In the genomic region with DNA sequence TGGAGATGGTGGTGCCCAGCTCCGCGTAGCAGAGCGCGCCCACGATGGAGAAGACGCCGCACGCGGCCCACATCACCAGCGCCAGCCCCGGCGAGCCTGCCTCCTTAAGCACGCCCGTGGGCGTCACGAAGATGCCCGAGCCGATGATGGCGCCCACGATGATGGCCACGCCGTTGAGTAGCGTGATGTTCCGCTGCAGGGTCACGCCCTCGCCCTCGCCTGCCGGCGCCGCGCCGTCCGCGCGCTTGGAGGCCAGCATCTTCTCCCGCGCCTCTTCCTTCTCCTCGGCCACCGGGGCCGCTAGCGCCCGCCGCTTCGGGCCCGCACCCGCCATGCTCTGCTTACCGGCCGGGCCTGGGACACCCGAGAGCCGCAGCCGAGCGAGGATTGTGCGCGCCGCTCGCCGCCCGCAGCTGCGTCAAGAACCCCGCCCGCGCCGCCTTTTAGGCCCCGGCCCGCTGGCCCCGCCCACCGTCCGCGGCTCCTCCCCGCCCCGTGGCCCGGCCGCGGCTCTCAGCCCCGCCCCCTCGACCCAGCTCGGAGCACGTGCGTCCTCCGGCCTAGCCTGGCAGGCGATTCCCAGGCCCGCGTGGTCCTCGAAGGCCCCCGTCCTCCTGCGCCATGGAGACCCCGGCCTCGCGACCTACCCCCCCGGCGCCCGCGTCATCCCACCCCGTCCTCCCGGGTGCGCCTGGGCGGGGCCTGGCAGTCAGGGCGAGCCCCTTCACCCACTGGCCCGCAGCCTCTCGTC, we compare ENCODE assay signal across 8 cellular contexts. TPM values are rescaled to one million over a fixed set of nuclear protein-coding genes. Genes with fewer than 3 reads are reported as not detected.
DNase-seq lines count a peak whose midpoint lies in the region; ATAC-seq, FAIRE-seq and TF ChIP-seq lines count a peak whose summit lies in the region.
"Not testable (repeated sequence)": the region's sequence is repeated elsewhere in the genome, so short reads cannot be mapped to it uniquely, and the experiment has no call there.

No MANE protein-coding gene starts in this region.

- H3K9me3 ChIP-seq in A549; small intestine (ENCODE audit: control insufficient read depth, low read depth): not testable (repeated sequence)

- ATAC-seq in A549 (peak; percentile 49 to 67), GM18867 (IDR thresholded peaks at IDR 0.05; ENCODE audit: unreplicated experiment) (peak; percentile 44), HG03460 (IDR thresholded peaks at IDR 0.05; ENCODE audit: unreplicated experiment) (peak; percentile 44)

- H3K27me3 ChIP-seq in small intestine (ENCODE audit: control insufficient read depth in 2 of 2, insufficient read depth in 2 of 2, low read length in 2 of 2), result not testable (repeated sequence)

- peak overlapping the region; percentile 89 to 92 for H3K27ac ChIP-seq in A549
- peak overlapping the region in 1 of 2 donors; percentile 52 for H3K27ac ChIP-seq in small intestine (ENCODE audit: low read depth in 1 of 2, low read length in 1 of 2)

- H3K4me2 ChIP-seq in A549, result peak overlapping the region; percentile 91

- peak; percentile 97 for TF ChIP-seq POLR2A in A549 (IDR thresholded peaks at IDR 0.05; ENCODE audit: low read length)

- 0% methylated on average over 16 of the region's 100 CpGs for WGBS in A549 (ENCODE audit: missing lambda C conversion rate)
- WGBS in small intestine, 3 donors, result 5 to 21% (median 10%) methylated on average over 50 to 100 of the region's 100 CpGs

- H3K4me3 ChIP-seq in A549, result peak overlapping the region; percentile 99
- peak overlapping the region; percentile 45 to 62 for H3K4me3 ChIP-seq in small intestine (ENCODE audit: low read depth in 1 of 2, low read length in 2 of 2)

- CTCF ChIA-PET in A549 (lab: Yijun Ruan, JAX), result not testable (repeated sequence)

- POLR2A ChIA-PET in A549 (lab: Yijun Ruan, JAX), result not testable (repeated sequence)

- not testable (repeated sequence) for H3K36me3 ChIP-seq in small intestine (ENCODE audit: control insufficient read depth in 2 of 2, insufficient read depth in 2 of 2, low read length in 2 of 2)

- DNase-seq in A549 (ENCODE audit: low read depth in 1 of 2, low spot score in 1 of 2), result peak; percentile 25 to 91
- peak; percentile 69 for DNase-seq in NCI-H748 (lab: John Stamatoyannopoulos, UW; ENCODE audit: unreplicated experiment)
- peak; percentile 92 to 94 for DNase-seq in activated CD4-positive, alpha-beta T cell treated with anti-CD3 and anti-CD28 coated beads for 4 hours
- DNase-seq in cerebellar nuclear complex (lab: John Stamatoyannopoulos, UW), result peak; percentile 27 to 34
- DNase-seq in islet precursor cell, result peak; percentile 91
- peak; percentile 84 for DNase-seq in small intestine

- not testable (repeated sequence) for FAIRE-seq in A549 (lab: Jason Lieb, UNC); small intestine (lab: Jason Lieb, UNC)

- not testable (repeated sequence) for TF ChIP-seq EP300 in A549 (IDR thresholded peaks at IDR 0.05)

- not testable (repeated sequence) for TF ChIP-seq CTCF in A549 (IDR thresholded peaks at IDR 0.05)

- peaks cover 17% of the 10 kb centered on the region for H3K4me1 ChIP-seq in A549
- H3K4me1 ChIP-seq in small intestine (ENCODE audit: control insufficient read depth in 2 of 2, insufficient read depth in 1 of 2, low read depth in 1 of 2, low read length in 1 of 2), result not testable (repeated sequence)

- TF ChIP-seq RAD21 in A549 (conservative IDR thresholded peaks at IDR 0.05 in 1 of 2, IDR thresholded peaks at IDR 0.05 in 1 of 2), result not testable (repeated sequence)

TF ChIP-seq in A549, 52 proteins besides CTCF, POLR2A, EP300 and RAD21 (continues in another document):
- TF ChIP-seq, protein P1, sequence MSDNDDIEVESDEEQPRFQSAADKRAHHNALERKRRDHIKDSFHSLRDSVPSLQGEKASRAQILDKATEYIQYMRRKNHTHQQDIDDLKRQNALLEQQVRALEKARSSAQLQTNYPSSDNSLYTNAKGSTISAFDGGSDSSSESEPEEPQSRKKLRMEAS (IDR thresholded peaks at IDR 0.05), result peak; percentile 98
- TF ChIP-seq PHF8 (IDR thresholded peaks at IDR 0.05; ENCODE audit: borderline replicate concordance, low read depth) (peak; percentile 72; the same call in 1 of the 2 replicates), HEYL (CRISPR knock-in tag; IDR thresholded peaks at IDR 0.05) (peak; percentile 77; the same call in 1 of the 2 replicates), ZSCAN20 (CRISPR knock-in tag; IDR thresholded peaks at IDR 0.05) (peak; percentile 91), GATA3 (IDR thresholded peaks at IDR 0.05; ENCODE audit: borderline replicate concordance) (peak; percentile 28; the same call in 1 of the 2 replicates), KDM5A (IDR thresholded peaks at IDR 0.05) (0 out of 2 replicates have a peak, but pooled peaks have one; percentile 20), JUN (IDR thresholded peaks at IDR 0.05) (peak; percentile 61 to 93; a peak in 3 of 5 replicates), ZNF302 (CRISPR knock-in tag; IDR thresholded peaks at IDR 0.05) (peak; percentile 91), RNF2 (IDR thresholded peaks at IDR 0.05; ENCODE audit: borderline replicate concordance, low read depth) (peak; percentile 87; the same call in 1 of the 2 replicates), MYC (IDR thresholded peaks at IDR 0.05; ENCODE audit: borderline replicate concordance, low read length) (peak; percentile 53; the same call in 1 of the 2 replicates), HOXB13 (CRISPR knock-in tag; IDR thresholded peaks at IDR 0.05; ENCODE audit: low read depth) (peak; percentile 91), HOXB5 (CRISPR knock-in tag; IDR thresholded peaks at IDR 0.05) (peak; percentile 96), BHLHE40 (IDR thresholded peaks at IDR 0.05; ENCODE audit: low read depth, low read length) (peak; percentile 58; the same call in 1 of the 2 replicates), EHF (CRISPR knock-in tag; IDR thresholded peaks at IDR 0.05) (peak; percentile 89)
- TF ChIP-seq, protein P2, sequence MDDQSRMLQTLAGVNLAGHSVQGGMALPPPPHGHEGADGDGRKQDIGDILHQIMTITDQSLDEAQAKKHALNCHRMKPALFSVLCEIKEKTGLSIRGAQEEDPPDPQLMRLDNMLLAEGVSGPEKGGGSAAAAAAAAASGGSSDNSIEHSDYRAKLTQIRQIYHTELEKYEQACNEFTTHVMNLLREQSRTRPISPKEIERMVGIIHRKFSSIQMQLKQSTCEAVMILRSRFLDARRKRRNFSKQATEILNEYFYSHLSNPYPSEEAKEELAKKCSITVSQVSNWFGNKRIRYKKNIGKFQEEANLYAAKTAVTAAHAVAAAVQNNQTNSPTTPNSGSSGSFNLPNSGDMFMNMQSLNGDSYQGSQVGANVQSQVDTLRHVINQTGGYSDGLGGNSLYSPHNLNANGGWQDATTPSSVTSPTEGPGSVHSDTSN (IDR thresholded peaks at IDR 0.05), result 0 out of 2 replicates have a peak, but pooled peaks have one; percentile 34
- TF ChIP-seq, protein P3, sequence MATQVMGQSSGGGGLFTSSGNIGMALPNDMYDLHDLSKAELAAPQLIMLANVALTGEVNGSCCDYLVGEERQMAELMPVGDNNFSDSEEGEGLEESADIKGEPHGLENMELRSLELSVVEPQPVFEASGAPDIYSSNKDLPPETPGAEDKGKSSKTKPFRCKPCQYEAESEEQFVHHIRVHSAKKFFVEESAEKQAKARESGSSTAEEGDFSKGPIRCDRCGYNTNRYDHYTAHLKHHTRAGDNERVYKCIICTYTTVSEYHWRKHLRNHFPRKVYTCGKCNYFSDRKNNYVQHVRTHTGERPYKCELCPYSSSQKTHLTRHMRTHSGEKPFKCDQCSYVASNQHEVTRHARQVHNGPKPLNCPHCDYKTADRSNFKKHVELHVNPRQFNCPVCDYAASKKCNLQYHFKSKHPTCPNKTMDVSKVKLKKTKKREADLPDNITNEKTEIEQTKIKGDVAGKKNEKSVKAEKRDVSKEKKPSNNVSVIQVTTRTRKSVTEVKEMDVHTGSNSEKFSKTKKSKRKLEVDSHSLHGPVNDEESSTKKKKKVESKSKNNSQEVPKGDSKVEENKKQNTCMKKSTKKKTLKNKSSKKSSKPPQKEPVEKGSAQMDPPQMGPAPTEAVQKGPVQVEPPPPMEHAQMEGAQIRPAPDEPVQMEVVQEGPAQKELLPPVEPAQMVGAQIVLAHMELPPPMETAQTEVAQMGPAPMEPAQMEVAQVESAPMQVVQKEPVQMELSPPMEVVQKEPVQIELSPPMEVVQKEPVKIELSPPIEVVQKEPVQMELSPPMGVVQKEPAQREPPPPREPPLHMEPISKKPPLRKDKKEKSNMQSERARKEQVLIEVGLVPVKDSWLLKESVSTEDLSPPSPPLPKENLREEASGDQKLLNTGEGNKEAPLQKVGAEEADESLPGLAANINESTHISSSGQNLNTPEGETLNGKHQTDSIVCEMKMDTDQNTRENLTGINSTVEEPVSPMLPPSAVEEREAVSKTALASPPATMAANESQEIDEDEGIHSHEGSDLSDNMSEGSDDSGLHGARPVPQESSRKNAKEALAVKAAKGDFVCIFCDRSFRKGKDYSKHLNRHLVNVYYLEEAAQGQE (IDR thresholded peaks at IDR 0.05), result peak; percentile 28; the same call in 1 of the 2 replicates
- TF ChIP-seq, protein P4, sequence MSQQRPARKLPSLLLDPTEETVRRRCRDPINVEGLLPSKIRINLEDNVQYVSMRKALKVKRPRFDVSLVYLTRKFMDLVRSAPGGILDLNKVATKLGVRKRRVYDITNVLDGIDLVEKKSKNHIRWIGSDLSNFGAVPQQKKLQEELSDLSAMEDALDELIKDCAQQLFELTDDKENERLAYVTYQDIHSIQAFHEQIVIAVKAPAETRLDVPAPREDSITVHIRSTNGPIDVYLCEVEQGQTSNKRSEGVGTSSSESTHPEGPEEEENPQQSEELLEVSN (IDR thresholded peaks at IDR 0.05; ENCODE audit: borderline replicate concordance, low read depth), result peak; percentile 97
- TF ChIP-seq, protein P5, sequence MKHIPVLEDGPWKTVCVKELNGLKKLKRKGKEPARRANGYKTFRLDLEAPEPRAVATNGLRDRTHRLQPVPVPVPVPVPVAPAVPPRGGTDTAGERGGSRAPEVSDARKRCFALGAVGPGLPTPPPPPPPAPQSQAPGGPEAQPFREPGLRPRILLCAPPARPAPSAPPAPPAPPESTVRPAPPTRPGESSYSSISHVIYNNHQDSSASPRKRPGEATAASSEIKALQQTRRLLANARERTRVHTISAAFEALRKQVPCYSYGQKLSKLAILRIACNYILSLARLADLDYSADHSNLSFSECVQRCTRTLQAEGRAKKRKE (CRISPR knock-in tag; IDR thresholded peaks at IDR 0.05; ENCODE audit: low read depth), result peak; percentile 93

RNA-seq across cellular contexts. Expression of a gene that starts 49.6 kb away (rescaled TPM):
- not detected in 2 replicates for polyA plus RNA-seq in A549 (2011; rRNA removed)
- polyA plus RNA-seq in A549 (2012; cell fraction: cytosol; rRNA removed), result 0.01 TPM in 1 of 2 replicates, not detected in the other
- 0.02 TPM in 1 of 2 replicates, not detected in the other for polyA plus RNA-seq in A549 (2012; cell fraction: nucleus; rRNA removed)
- 0.03 TPM in 2 of 3 replicates, not detected in the other for polyA plus RNA-seq in A549 (2017; fragmentation: RNase III; extraction: RNeasy Plus Mini Kit Qiagen cat#74134 plus additional on column Dnase treatment)
- not detected in 2 replicates for polyA minus RNA-seq in A549 (2011; rRNA and poly(A)+ RNA removed)
- 1 to 10 TPM; 1.1 to 1.6 (median 1.3) TPM for polyA plus RNA-seq in small intestine

Comparison
In these comparisons a context has a peak if more than half of its experiments do, and no peak if none do; other contexts are left out.
1. DNase-seq: peak in every context shown above with its lines; median percentile 93 in activated CD4-positive, alpha-beta T cell treated with anti-CD3 and anti-CD28 coated beads for 4 hours; 91 in islet precursor cell; 84 in small intestine; 69 in NCI-H748; 58 in A549; 30 in cerebellar nuclear complex.